In genomic region chr2:25982273-25982967, GRCh38 we compare ENCODE assay signal across 1 cellular context.
TF ChIP-seq lines count a peak whose summit lies in the region.

Gene KIF3C (minus strand): TSS chr2:25982497. CDS start chr2:25981917, 580 bp downstream.

TF ChIP-seq in HepG2, 621 proteins besides CTCF, POLR2A, EP300 and RAD21 (continued from another document and continues in another):
- TF ChIP-seq ZBTB39 (CRISPR knock-in tag; IDR thresholded peaks at IDR 0.05) (no peak), NR2C2 (CRISPR knock-in tag; IDR thresholded peaks at IDR 0.05; ENCODE audit: borderline replicate concordance) (peak; percentile 72), ZBTB20 (CRISPR knock-in tag; IDR thresholded peaks at IDR 0.05; ENCODE audit: borderline replicate concordance, low read depth) (no peak), STAG1 (CRISPR knock-in tag; IDR thresholded peaks at IDR 0.05) (no peak), ZNF589 (CRISPR knock-in tag; conservative IDR thresholded peaks at IDR 0.05) (no peak), SRF (IDR thresholded peaks at IDR 0.05; ENCODE audit: low read depth, low read length) (no peak), JUND (CRISPR knock-in tag; IDR thresholded peaks at IDR 0.05) (no peak), HNF4A (CRISPR knock-in tag; IDR thresholded peaks at IDR 0.05) (no peak), SNRNP70 (IDR thresholded peaks at IDR 0.05; ENCODE audit: low read depth, low read length) (no peak), CHD2 (IDR thresholded peaks at IDR 0.05; ENCODE audit: low read depth, low read length) (no peak), ZKSCAN1 (IDR thresholded peaks at IDR 0.05; ENCODE audit: low read length) (no peak), SRSF1 (optimal IDR thresholded peaks at IDR 0.05; ENCODE audit: low read depth, low read length) (peak; percentile 21), NONO (IDR thresholded peaks at IDR 0.05) (no peak), NONO (CRISPR knock-in tag; conservative IDR thresholded peaks at IDR 0.05) (no peak; the same call in 1 of the 2 replicates), CENPBD1 (CRISPR knock-in tag; IDR thresholded peaks at IDR 0.05; ENCODE audit: borderline replicate concordance, low read depth) (no peak), KMT2B (CRISPR knock-in tag; IDR thresholded peaks at IDR 0.05) (no peak), NFRKB (IDR thresholded peaks at IDR 0.05) (no peak), MATR3 (CRISPR knock-in tag; IDR thresholded peaks at IDR 0.05) (no peak), ZFX (CRISPR knock-in tag; IDR thresholded peaks at IDR 0.05; ENCODE audit: low read depth) (peak; percentile 58), ZFP90 (CRISPR knock-in tag; IDR thresholded peaks at IDR 0.05; ENCODE audit: borderline replicate concordance) (no peak; the same call in 1 of the 2 replicates), ZNF441 (CRISPR knock-in tag; IDR thresholded peaks at IDR 0.05; ENCODE audit: borderline replicate concordance) (no peak), ZNF883 (CRISPR knock-in tag; IDR thresholded peaks at IDR 0.05; ENCODE audit: not compliant biosample characterization) (no peak), ARHGAP35 (CRISPR knock-in tag; IDR thresholded peaks at IDR 0.05; ENCODE audit: borderline replicate concordance) (no peak), ZNF383 (CRISPR knock-in tag; IDR thresholded peaks at IDR 0.05; ENCODE audit: borderline replicate concordance) (no peak), FOXC1 (CRISPR knock-in tag; IDR thresholded peaks at IDR 0.05; ENCODE audit: borderline replicate concordance) (no peak), DR1 (CRISPR knock-in tag; IDR thresholded peaks at IDR 0.05) (no peak), SP140L (CRISPR knock-in tag; IDR thresholded peaks at IDR 0.05; ENCODE audit: borderline replicate concordance) (no peak), ZFP36L2 (CRISPR knock-in tag; IDR thresholded peaks at IDR 0.05) (no peak), FOXO1 (CRISPR knock-in tag; IDR thresholded peaks at IDR 0.05) (0 out of 2 replicates have a peak, but pooled peaks have one; percentile 22), NFE2 (CRISPR knock-in tag; IDR thresholded peaks at IDR 0.05) (no peak), ZNF703 (CRISPR knock-in tag; IDR thresholded peaks at IDR 0.05; ENCODE audit: borderline replicate concordance) (no peak), ATF3 (CRISPR knock-in tag; IDR thresholded peaks at IDR 0.05) (no peak), HMGA1 (CRISPR knock-in tag; conservative IDR thresholded peaks at IDR 0.05) (no peak), RNF2 (conservative IDR thresholded peaks at IDR 0.05; ENCODE audit: low read depth) (no peak), DNMT3B (CRISPR knock-in tag; conservative IDR thresholded peaks at IDR 0.05) (no peak), U2AF1 (optimal IDR thresholded peaks at IDR 0.05; ENCODE audit: low read depth, low read length) (no peak), PCBP2 (optimal IDR thresholded peaks at IDR 0.05; ENCODE audit: low read depth, low read length, poor library complexity, severe bottlenecking) (no peak), ZNF296 (CRISPR knock-in tag; conservative IDR thresholded peaks at IDR 0.05) (no peak), MLLT10 (CRISPR knock-in tag; IDR thresholded peaks at IDR 0.05) (no peak), SALL2 (CRISPR knock-in tag; IDR thresholded peaks at IDR 0.05) (no peak), TOPORS (CRISPR knock-in tag; IDR thresholded peaks at IDR 0.05) (0 out of 2 replicates have a peak, but pooled peaks have one; percentile 8), ZNF768 (CRISPR knock-in tag; IDR thresholded peaks at IDR 0.05) (no peak), NBN (conservative IDR thresholded peaks at IDR 0.05) (no peak), MIER2 (CRISPR knock-in tag; IDR thresholded peaks at IDR 0.05) (no peak)
- TF ChIP-seq, protein P1, sequence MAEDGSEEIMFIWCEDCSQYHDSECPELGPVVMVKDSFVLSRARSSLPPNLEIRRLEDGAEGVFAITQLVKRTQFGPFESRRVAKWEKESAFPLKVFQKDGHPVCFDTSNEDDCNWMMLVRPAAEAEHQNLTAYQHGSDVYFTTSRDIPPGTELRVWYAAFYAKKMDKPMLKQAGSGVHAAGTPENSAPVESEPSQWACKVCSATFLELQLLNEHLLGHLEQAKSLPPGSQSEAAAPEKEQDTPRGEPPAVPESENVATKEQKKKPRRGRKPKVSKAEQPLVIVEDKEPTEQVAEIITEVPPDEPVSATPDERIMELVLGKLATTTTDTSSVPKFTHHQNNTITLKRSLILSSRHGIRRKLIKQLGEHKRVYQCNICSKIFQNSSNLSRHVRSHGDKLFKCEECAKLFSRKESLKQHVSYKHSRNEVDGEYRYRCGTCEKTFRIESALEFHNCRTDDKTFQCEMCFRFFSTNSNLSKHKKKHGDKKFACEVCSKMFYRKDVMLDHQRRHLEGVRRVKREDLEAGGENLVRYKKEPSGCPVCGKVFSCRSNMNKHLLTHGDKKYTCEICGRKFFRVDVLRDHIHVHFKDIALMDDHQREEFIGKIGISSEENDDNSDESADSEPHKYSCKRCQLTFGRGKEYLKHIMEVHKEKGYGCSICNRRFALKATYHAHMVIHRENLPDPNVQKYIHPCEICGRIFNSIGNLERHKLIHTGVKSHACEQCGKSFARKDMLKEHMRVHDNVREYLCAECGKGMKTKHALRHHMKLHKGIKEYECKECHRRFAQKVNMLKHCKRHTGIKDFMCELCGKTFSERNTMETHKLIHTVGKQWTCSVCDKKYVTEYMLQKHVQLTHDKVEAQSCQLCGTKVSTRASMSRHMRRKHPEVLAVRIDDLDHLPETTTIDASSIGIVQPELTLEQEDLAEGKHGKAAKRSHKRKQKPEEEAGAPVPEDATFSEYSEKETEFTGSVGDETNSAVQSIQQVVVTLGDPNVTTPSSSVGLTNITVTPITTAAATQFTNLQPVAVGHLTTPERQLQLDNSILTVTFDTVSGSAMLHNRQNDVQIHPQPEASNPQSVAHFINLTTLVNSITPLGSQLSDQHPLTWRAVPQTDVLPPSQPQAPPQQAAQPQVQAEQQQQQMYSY (CRISPR knock-in tag; IDR thresholded peaks at IDR 0.05), result no peak
- TF ChIP-seq, protein P2, sequence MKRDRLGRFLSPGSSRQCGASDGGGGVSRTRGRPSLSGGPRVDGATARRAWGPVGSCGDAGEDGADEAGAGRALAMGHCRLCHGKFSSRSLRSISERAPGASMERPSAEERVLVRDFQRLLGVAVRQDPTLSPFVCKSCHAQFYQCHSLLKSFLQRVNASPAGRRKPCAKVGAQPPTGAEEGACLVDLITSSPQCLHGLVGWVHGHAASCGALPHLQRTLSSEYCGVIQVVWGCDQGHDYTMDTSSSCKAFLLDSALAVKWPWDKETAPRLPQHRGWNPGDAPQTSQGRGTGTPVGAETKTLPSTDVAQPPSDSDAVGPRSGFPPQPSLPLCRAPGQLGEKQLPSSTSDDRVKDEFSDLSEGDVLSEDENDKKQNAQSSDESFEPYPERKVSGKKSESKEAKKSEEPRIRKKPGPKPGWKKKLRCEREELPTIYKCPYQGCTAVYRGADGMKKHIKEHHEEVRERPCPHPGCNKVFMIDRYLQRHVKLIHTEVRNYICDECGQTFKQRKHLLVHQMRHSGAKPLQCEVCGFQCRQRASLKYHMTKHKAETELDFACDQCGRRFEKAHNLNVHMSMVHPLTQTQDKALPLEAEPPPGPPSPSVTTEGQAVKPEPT (CRISPR knock-in tag; IDR thresholded peaks at IDR 0.05; ENCODE audit: low read depth), result no peak
- TF ChIP-seq, protein P3, sequence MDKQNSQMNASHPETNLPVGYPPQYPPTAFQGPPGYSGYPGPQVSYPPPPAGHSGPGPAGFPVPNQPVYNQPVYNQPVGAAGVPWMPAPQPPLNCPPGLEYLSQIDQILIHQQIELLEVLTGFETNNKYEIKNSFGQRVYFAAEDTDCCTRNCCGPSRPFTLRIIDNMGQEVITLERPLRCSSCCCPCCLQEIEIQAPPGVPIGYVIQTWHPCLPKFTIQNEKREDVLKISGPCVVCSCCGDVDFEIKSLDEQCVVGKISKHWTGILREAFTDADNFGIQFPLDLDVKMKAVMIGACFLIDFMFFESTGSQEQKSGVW (CRISPR knock-in tag; IDR thresholded peaks at IDR 0.05; ENCODE audit: borderline replicate concordance), result no peak
- TF ChIP-seq, protein P4, sequence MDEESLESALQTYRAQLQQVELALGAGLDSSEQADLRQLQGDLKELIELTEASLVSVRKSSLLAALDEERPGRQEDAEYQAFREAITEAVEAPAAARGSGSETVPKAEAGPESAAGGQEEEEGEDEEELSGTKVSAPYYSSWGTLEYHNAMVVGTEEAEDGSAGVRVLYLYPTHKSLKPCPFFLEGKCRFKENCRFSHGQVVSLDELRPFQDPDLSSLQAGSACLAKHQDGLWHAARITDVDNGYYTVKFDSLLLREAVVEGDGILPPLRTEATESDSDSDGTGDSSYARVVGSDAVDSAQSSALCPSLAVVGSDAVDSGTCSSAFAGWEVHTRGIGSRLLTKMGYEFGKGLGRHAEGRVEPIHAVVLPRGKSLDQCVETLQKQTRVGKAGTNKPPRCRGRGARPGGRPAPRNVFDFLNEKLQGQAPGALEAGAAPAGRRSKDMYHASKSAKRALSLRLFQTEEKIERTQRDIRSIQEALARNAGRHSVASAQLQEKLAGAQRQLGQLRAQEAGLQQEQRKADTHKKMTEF (CRISPR knock-in tag; IDR thresholded peaks at IDR 0.05), result no peak
- TF ChIP-seq, protein P5, sequence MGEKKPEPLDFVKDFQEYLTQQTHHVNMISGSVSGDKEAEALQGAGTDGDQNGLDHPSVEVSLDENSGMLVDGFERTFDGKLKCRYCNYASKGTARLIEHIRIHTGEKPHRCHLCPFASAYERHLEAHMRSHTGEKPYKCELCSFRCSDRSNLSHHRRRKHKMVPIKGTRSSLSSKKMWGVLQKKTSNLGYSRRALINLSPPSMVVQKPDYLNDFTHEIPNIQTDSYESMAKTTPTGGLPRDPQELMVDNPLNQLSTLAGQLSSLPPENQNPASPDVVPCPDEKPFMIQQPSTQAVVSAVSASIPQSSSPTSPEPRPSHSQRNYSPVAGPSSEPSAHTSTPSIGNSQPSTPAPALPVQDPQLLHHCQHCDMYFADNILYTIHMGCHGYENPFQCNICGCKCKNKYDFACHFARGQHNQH (CRISPR knock-in tag; IDR thresholded peaks at IDR 0.05), result no peak
- TF ChIP-seq, protein P6, sequence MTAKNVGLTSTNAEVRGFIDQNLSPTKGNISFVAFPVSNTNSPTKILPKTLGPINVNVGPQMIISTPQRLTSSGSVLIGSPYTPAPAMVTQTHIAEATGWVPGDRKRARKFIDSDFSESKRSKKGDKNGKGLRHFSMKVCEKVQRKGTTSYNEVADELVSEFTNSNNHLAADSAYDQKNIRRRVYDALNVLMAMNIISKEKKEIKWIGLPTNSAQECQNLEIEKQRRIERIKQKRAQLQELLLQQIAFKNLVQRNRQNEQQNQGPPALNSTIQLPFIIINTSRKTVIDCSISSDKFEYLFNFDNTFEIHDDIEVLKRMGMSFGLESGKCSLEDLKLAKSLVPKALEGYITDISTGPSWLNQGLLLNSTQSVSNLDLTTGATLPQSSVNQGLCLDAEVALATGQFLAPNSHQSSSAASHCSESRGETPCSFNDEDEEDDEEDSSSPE (CRISPR knock-in tag; IDR thresholded peaks at IDR 0.05), result no peak
- TF ChIP-seq, protein P7, sequence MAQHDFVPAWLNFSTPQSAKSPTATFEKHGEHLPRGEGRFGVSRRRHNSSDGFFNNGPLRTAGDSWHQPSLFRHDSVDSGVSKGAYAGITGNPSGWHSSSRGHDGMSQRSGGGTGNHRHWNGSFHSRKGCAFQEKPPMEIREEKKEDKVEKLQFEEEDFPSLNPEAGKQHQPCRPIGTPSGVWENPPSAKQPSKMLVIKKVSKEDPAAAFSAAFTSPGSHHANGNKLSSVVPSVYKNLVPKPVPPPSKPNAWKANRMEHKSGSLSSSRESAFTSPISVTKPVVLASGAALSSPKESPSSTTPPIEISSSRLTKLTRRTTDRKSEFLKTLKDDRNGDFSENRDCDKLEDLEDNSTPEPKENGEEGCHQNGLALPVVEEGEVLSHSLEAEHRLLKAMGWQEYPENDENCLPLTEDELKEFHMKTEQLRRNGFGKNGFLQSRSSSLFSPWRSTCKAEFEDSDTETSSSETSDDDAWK (CRISPR knock-in tag; IDR thresholded peaks at IDR 0.05), result no peak
- TF ChIP-seq, protein P8, sequence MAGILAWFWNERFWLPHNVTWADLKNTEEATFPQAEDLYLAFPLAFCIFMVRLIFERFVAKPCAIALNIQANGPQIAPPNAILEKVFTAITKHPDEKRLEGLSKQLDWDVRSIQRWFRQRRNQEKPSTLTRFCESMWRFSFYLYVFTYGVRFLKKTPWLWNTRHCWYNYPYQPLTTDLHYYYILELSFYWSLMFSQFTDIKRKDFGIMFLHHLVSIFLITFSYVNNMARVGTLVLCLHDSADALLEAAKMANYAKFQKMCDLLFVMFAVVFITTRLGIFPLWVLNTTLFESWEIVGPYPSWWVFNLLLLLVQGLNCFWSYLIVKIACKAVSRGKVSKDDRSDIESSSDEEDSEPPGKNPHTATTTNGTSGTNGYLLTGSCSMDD (CRISPR knock-in tag; IDR thresholded peaks at IDR 0.05), result no peak
- TF ChIP-seq, protein P9, sequence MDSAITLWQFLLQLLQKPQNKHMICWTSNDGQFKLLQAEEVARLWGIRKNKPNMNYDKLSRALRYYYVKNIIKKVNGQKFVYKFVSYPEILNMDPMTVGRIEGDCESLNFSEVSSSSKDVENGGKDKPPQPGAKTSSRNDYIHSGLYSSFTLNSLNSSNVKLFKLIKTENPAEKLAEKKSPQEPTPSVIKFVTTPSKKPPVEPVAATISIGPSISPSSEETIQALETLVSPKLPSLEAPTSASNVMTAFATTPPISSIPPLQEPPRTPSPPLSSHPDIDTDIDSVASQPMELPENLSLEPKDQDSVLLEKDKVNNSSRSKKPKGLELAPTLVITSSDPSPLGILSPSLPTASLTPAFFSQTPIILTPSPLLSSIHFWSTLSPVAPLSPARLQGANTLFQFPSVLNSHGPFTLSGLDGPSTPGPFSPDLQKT (CRISPR knock-in tag; IDR thresholded peaks at IDR 0.05; ENCODE audit: borderline replicate concordance), result no peak
